Comparison of ENCODE assay signal across 9 cellular contexts in the genomic region with DNA sequence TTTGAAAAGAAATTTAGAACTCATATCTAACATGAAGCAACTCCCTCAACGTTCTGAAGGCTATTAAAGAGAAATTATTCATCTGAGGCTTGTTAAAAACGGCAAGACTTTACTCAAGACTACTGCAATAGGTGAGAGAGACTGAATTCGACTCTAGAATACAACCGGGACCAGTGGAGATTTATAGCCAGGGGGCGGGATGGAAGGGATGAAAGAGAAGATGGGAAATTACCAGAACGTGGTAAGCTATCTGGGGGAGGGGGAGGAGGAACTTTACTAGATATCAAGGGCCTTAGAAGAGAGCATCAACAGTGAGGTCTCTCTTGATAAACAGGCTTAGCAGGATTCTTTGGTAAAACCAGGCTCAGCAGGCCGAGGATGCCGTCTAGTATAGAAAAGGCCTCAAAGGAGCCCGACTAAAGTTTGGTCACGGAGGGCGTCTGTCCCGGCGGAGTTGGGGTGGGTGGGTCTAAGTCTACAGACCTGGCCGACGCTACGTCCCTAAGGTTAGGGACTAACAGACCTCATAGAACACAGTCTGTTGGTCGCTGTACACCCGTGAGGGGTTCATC. TPM values are rescaled to one million over a fixed set of nuclear protein-coding genes. Genes with fewer than 3 reads are reported as not detected.
A peak's percentile ranks its signal among the peaks of the same experiment; 100 is the strongest.
DNase-seq lines count a peak whose midpoint lies in the region; ATAC-seq and TF ChIP-seq lines count a peak whose summit lies in the region.
"Had no signal": no experiment of that assay in that cellular context is flagged by ENCODE, and none has a peak within 500 bp of the region (broad histone marks: within the 10 kb centered on the region; RNA-seq: fewer than 3 reads in every experiment).

No MANE protein-coding gene starts in this region.

- H3K4me3 ChIP-seq in HUES48 (ENCODE audit: low read depth, low read length) (peak overlapping the region; percentile 81), cardiac fibroblast (replicated peaks in 1 of 2; ENCODE audit: low read depth in 2 of 2, low read length in 2 of 2) (peak overlapping the region; percentile 44 to 97), mucosa of descending colon (peak overlapping the region; percentile 11)

- H3K9ac ChIP-seq in HUES48 (ENCODE audit: low read depth, low read length): peak overlapping the region; percentile 78

- H3K4me1 ChIP-seq in HUES48 (ENCODE audit: control insufficient read depth, insufficient read depth, low read length) (peaks cover 6% of the 10 kb centered on the region; the same call in 1 of the 2 replicates), mucosa of descending colon (ENCODE audit: low read depth) (peaks cover 11% of the 10 kb centered on the region)

- ATAC-seq in GM21515 (IDR thresholded peaks at IDR 0.05; ENCODE audit: unreplicated experiment): peak; percentile 40
- peak; percentile 33 for ATAC-seq in mucosa of descending colon

- intact Hi-C loops in mucosa of descending colon (cut with DNase I, micrococcal nuclease): no loop called here

- DNase-seq in DMS114 treated with DMSO at 0.1 percent for 48 hours (lab: John Stamatoyannopoulos, UW; ENCODE audit: unreplicated experiment) (peak; percentile 44), cardiac fibroblast (ENCODE audit: low read depth in 2 of 2) (no peak), mucosa of descending colon (no peak), AG08395 (ENCODE audit: low spot score) (no peak), germinal center (ENCODE audit: low spot score) (no peak), OCI-M1 (lab: John Stamatoyannopoulos, UW) (no peak)

- peaks cover 3% of the 10 kb centered on the region; the same call in 1 of the 2 replicates for H3K27me3 ChIP-seq in HUES48 (ENCODE audit: control insufficient read depth, insufficient read depth, low read length)

- H3K36me3 ChIP-seq in HUES48 (ENCODE audit: control insufficient read depth, insufficient read depth, low read length) (peaks cover 8% of the 10 kb centered on the region; the same call in 1 of the 2 replicates), mucosa of descending colon (ENCODE audit: low read depth) (no peaks in the 10 kb centered on the region)

- H3K9me3 ChIP-seq in HUES48 (ENCODE audit: control insufficient read depth, insufficient read depth, low read length) (no peaks in the 10 kb centered on the region), mucosa of descending colon (no peaks in the 10 kb centered on the region)

- H3K27ac ChIP-seq in HUES48 (ENCODE audit: low read depth, low read length): peak overlapping the region; percentile 87

- TF ChIP-seq CTCF in cardiac fibroblast (IDR thresholded peaks at IDR 0.05; ENCODE audit: low read depth, low read length) (no peak), mucosa of descending colon (IDR thresholded peaks at IDR 0.05) (no peak)

RNA-seq across cellular contexts. Expression of gene TIGAR, which starts 0.6 kb away (rescaled TPM):
- 10 to 100 TPM; 11.4 to 17.0 (median 11.6) TPM for total RNA-seq in mucosa of descending colon

RNA-seq across cellular contexts. Expression of gene CCND2, which starts 46.8 kb away (rescaled TPM):
- total RNA-seq in mucosa of descending colon: 100 to 1,000 TPM; 105 to 236 (median 130) TPM

RNA-seq across cellular contexts. Expression of gene FGF23, which starts 59.1 kb away (rescaled TPM):
- not detected for total RNA-seq in mucosa of descending colon
- total RNA-seq: SK-MEL-5 had no signal

Comparison
In these comparisons a context has a peak if more than half of its experiments do, and no peak if none do; other contexts are left out.
1. H3K4me3 ChIP-seq: peak in every context shown above with its lines; median percentile 81 in HUES48; 70 in cardiac fibroblast; 11 in mucosa of descending colon.